Comparison of ENCODE assay signal across 8 cellular contexts in genomic region chr14:73770977-73771847, GRCh38. TPM values are rescaled to one million over a fixed set of nuclear protein-coding genes. Genes with fewer than 3 reads are reported as not detected.
A peak's percentile ranks its signal among the peaks of the same experiment; 100 is the strongest.
DNase-seq lines count a peak whose midpoint lies in the region; ATAC-seq and TF ChIP-seq lines count a peak whose summit lies in the region.

No MANE protein-coding gene starts in this region.

- no peaks in the 10 kb centered on the region for H3K9me3 Mint-ChIP-seq in nephron progenitor cell

- H3K4me3 Mint-ChIP-seq in nephron progenitor cell = no peak overlapping the region

- peak overlapping the region; percentile 18 to 77 (median 56) for H3K27ac ChIP-seq in adrenal gland

- H3K4me1 ChIP-seq in adrenal gland (replicated peaks in 1 of 2) = peaks cover 30 to 78% of the 10 kb centered on the region in 2 donors

- TF ChIP-seq CTCF in adrenal gland (IDR thresholded peaks at IDR 0.05) = no peak
- TF ChIP-seq CTCF in nephron progenitor cell (IDR thresholded peaks at IDR 0.05) = no peak

- no peak for TF ChIP-seq POLR2A in adrenal gland (IDR thresholded peaks at IDR 0.05)

- H3K9me3 ChIP-seq in adrenal gland (replicated peaks in 1 of 3) = no peaks in the 10 kb centered on the region

- no peaks in the 10 kb centered on the region for H3K27me3 Mint-ChIP-seq in nephron progenitor cell (ENCODE audit: low read depth, poor library complexity)

- peaks cover 64% of the 10 kb centered on the region for H3K4me1 Mint-ChIP-seq in nephron progenitor cell

- H3K36me3 ChIP-seq in adrenal gland (replicated peaks in 1 of 2) = no peaks in the 10 kb centered on the region

- peak in 1 of 7 donors; percentile 20 for DNase-seq in adrenal gland
- DNase-seq in nephron progenitor cell = no peak
- DNase-seq in stimulated activated CD4-positive, alpha-beta T cell treated with anti-CD3 and anti-CD28 coated beads, Interleukin-12 subunit alpha, Interleukin-12 subunit beta, amount 100 ng/mL, for 4 hours = no peak
- DNase-seq in NCI-H748 treated with DMSO at 0.1 percent for 48 hours (lab: John Stamatoyannopoulos, UW) = no peak
- DNase-seq in NCI-H69 (lab: John Stamatoyannopoulos, UW) = no peak
- DNase-seq in stimulated activated naive CD4-positive, alpha-beta T cell treated with Interleukin-2 at 50 U/mL for 16 hours (lab: John Stamatoyannopoulos, UW) = no peak

- no peak overlapping the region for H3K4me3 ChIP-seq in adrenal gland

- peak; percentile 10 for ATAC-seq in GM19328 (IDR thresholded peaks at IDR 0.05; ENCODE audit: unreplicated experiment)
- ATAC-seq in HG03039 (IDR thresholded peaks at IDR 0.05; ENCODE audit: unreplicated experiment) = peak; percentile 16

- peak overlapping the region; percentile 60 for H3K27ac Mint-ChIP-seq in nephron progenitor cell

- no peaks in the 10 kb centered on the region for H3K27me3 ChIP-seq in adrenal gland

- peaks cover 5% of the 10 kb centered on the region for H3K36me3 Mint-ChIP-seq in nephron progenitor cell (ENCODE audit: low read depth)

- intact Hi-C loops in adrenal gland (cut with DNase I) = no loop called here

- 66 to 81% (median 75%) methylated on average over 11 to 18 of the region's 18 CpGs for WGBS in adrenal gland, 4 donors

RNA-seq across cellular contexts. Expression of gene PNMA1, which starts 57.0 kb away (rescaled TPM):
- total RNA-seq in adrenal gland = 10 to 100 TPM; 23.1 to 74.6 (median 43.2) TPM
- 10 to 100 TPM; 14.4 to 52.5 (median 16.7) TPM for polyA plus RNA-seq in adrenal gland
